ENCODE assay signal across 9 cellular contexts in genomic region chrX:65679071-65679540, GRCh38. TPM values are rescaled to one million over a fixed set of nuclear protein-coding genes. Genes with fewer than 3 reads are reported as not detected.
A peak's percentile ranks its signal among the peaks of the same experiment; 100 is the strongest.
DNase-seq lines count a peak whose midpoint lies in the region; ATAC-seq and TF ChIP-seq lines count a peak whose summit lies in the region.
"Had no signal": no experiment of that assay in that cellular context is flagged by ENCODE, and none has a peak within 500 bp of the region (broad histone marks: within the 10 kb centered on the region; RNA-seq: fewer than 3 reads in every experiment).

No MANE protein-coding gene starts in this region.

- DNase-seq in Kasumi-1 (lab: John Stamatoyannopoulos, UW): peak; percentile 16 to 18
- DNase-seq in activated B cell treated with CpG ODN at 0.5 μM for 24 hours: no peak
- DNase-seq in left cardiac atrium: no peak
- no peak for DNase-seq in stimulated activated naive B cell treated with anti-CD40 and anti-IgM and Interleukin-4, amounts not matched to agents 10 μg/mL and 1 μg/mL and 100 μg/mL, for 72 hours
- DNase-seq in stimulated activated CD4-positive, alpha-beta T cell treated with anti-CD3 and anti-CD28 coated beads, Interleukin-15, amount 100 ng/mL, for 24 hours: no peak
- no peak for DNase-seq in NCI-H146 (lab: John Stamatoyannopoulos, UW)
- DNase-seq in WERI-Rb-1: no peak
- DNase-seq: amniotic stem cell had no signal

- intact Hi-C loops in activated B cell treated with CpG ODN at 0.5 μM for 24 hours (cut with micrococcal nuclease): no loop called here
- intact Hi-C loops in left cardiac atrium (cut with DNase I): no loop called here

- POLR2A ChIA-PET in activated B cell treated with CpG ODN at 0.5 μM for 24 hours (lab: Charles Lee): interaction anchor here (0.9 to 1.9 kb wide), 6 partner anchors 10 to 78 kb away, joined by 3 to 10 read pairs (median 4); partner anchors contain the start of gene MSN

- no peaks in the 10 kb centered on the region for H3K36me3 ChIP-seq in WERI-Rb-1

- no peaks in the 10 kb centered on the region for H3K27me3 Mint-ChIP-seq in activated B cell treated with CpG ODN at 0.5 μM for 24 hours
- H3K27me3 Mint-ChIP-seq in stimulated activated naive B cell treated with anti-CD40 and anti-IgM and Interleukin-4, amounts not matched to agents 10 μg/mL and 1 μg/mL and 100 μg/mL, for 72 hours: no peaks in the 10 kb centered on the region
- H3K27me3 Mint-ChIP-seq: progenitor cell of endocrine pancreas had no signal

- TF ChIP-seq CTCF in activated B cell treated with CpG ODN at 0.5 μM for 24 hours (IDR thresholded peaks at IDR 0.05) (no peak), WERI-Rb-1 (IDR thresholded peaks at IDR 0.05; ENCODE audit: low read depth, low read length) (no peak)

- CTCF ChIA-PET in activated B cell treated with CpG ODN at 0.5 μM for 24 hours (lab: Charles Lee): interaction anchor here (0.7 kb wide), 1 partner anchor 19 kb away, joined by 3 read pairs; no protein-coding TSS in a partner anchor

- ATAC-seq in activated B cell treated with CpG ODN at 0.5 μM for 24 hours (ENCODE audit: low read depth): peak; percentile 42
- ATAC-seq in left cardiac atrium: peak; percentile 28 to 70
- peak; percentile 45 to 62 for ATAC-seq in stimulated activated naive B cell treated with anti-CD40 and anti-IgM and Interleukin-4, amounts not matched to agents 10 μg/mL and 1 μg/mL and 100 μg/mL, for 72 hours (replicated peaks)

- no peaks in the 10 kb centered on the region for H3K9me3 Mint-ChIP-seq in activated B cell treated with CpG ODN at 0.5 μM for 24 hours
- H3K9me3 Mint-ChIP-seq in stimulated activated naive B cell treated with anti-CD40 and anti-IgM and Interleukin-4, amounts not matched to agents 10 μg/mL and 1 μg/mL and 100 μg/mL, for 72 hours: no peaks in the 10 kb centered on the region

- no peak overlapping the region for H3K4me3 ChIP-seq in WERI-Rb-1 (ENCODE audit: low read depth, low read length)

- H3K27ac ChIP-seq in WERI-Rb-1: no peak overlapping the region

- peaks cover 88% of the 10 kb centered on the region for H3K4me1 Mint-ChIP-seq in activated B cell treated with CpG ODN at 0.5 μM for 24 hours
- peaks cover 38 to 72% of the 10 kb centered on the region in 2 donors for H3K4me1 Mint-ChIP-seq in stimulated activated naive B cell treated with anti-CD40 and anti-IgM and Interleukin-4, amounts not matched to agents 10 μg/mL and 1 μg/mL and 100 μg/mL, for 72 hours

- H3K4me3 Mint-ChIP-seq in activated B cell treated with CpG ODN at 0.5 μM for 24 hours: peak overlapping the region; percentile 57
- H3K4me3 Mint-ChIP-seq in stimulated activated naive B cell treated with anti-CD40 and anti-IgM and Interleukin-4, amounts not matched to agents 10 μg/mL and 1 μg/mL and 100 μg/mL, for 72 hours: peak overlapping the region in 1 of 2 donors; percentile 36

- H3K27me3 ChIP-seq in WERI-Rb-1 (ENCODE audit: insufficient read depth, low read depth, severe bottlenecking): no peaks in the 10 kb centered on the region

- H3K27ac Mint-ChIP-seq in activated B cell treated with CpG ODN at 0.5 μM for 24 hours: peak overlapping the region; percentile 77
- peak overlapping the region; percentile 83 for H3K27ac Mint-ChIP-seq in stimulated activated naive B cell treated with anti-CD40 and anti-IgM and Interleukin-4, amounts not matched to agents 10 μg/mL and 1 μg/mL and 100 μg/mL, for 72 hours
- H3K27ac Mint-ChIP-seq: progenitor cell of endocrine pancreas had no signal

- H3K36me3 Mint-ChIP-seq in activated B cell treated with CpG ODN at 0.5 μM for 24 hours (ENCODE audit: low read depth): peaks cover 47% of the 10 kb centered on the region
- peaks cover 14 to 40% of the 10 kb centered on the region in 2 donors for H3K36me3 Mint-ChIP-seq in stimulated activated naive B cell treated with anti-CD40 and anti-IgM and Interleukin-4, amounts not matched to agents 10 μg/mL and 1 μg/mL and 100 μg/mL, for 72 hours

- no peaks in the 10 kb centered on the region for H3K9me3 ChIP-seq in WERI-Rb-1 (ENCODE audit: severe bottlenecking)

RNA-seq across cellular contexts. Expression of gene MSN, which starts 11.7 kb away (rescaled TPM):
- 352 TPM in 2 replicates for total RNA-seq in activated B cell treated with CpG ODN at 0.5 μM for 24 hours
- 100 to 1,000 TPM; 139 to 245 TPM for total RNA-seq in left cardiac atrium

Comparison
In these comparisons a context has a peak if more than half of its experiments do, and no peak if none do; other contexts are left out.
1. DNase-seq: peak in Kasumi-1 (2 of 2); none in activated B cell treated with CpG ODN at 0.5 μM for 24 hours (single experiment), left cardiac atrium (single experiment), stimulated activated naive B cell treated with anti-CD40 and anti-IgM and Interleukin-4, amounts not matched to agents 10 μg/mL and 1 μg/mL and 100 μg/mL, for 72 hours (single experiment), stimulated activated CD4-positive, alpha-beta T cell treated with anti-CD3 and anti-CD28 coated beads, Interleukin-15, amount 100 ng/mL, for 24 hours (single experiment), NCI-H146 (single experiment) and WERI-Rb-1 (single experiment).
2. Peak in every context shown above with its lines, with median percentiles within 50 percentile points of each other: ATAC-seq.